Comparison of ENCODE assay signal across 11 cellular contexts in the genomic region with DNA sequence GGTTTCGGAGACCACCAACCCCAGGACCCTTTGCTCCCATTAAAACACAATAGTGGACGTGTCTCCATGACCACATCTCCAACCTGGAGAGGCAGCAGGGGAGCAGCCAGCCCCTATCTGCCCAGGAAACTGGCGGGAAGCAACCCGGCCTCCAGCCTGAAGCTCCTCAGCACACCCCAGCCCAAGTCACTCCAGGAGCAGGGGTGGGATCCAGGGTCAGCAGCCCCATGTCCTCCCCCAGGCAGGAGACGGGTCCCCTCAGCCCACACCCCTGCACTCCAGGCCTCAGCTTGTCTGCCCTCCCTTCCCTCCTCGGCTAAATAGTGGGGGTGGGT. TPM values are rescaled to one million over a fixed set of nuclear protein-coding genes. Genes with fewer than 3 reads are reported as not detected.
DNase-seq lines count a peak whose midpoint lies in the region; ATAC-seq and TF ChIP-seq lines count a peak whose summit lies in the region.
"Had no signal": no experiment of that assay in that cellular context is flagged by ENCODE, and none has a peak within 500 bp of the region (broad histone marks: within the 10 kb centered on the region; RNA-seq: fewer than 3 reads in every experiment).

No MANE protein-coding gene starts in this region.

- no peaks in the 10 kb centered on the region for H3K27me3 ChIP-seq in right lobe of liver

- H3K4me1 Mint-ChIP-seq in activated naive CD4-positive, alpha-beta T cell treated with anti-CD3 and anti-CD28 coated beads, Interleukin-2, amount 50 U/mL, for 24 hours = peaks cover 27% of the 10 kb centered on the region
- peaks cover 26% of the 10 kb centered on the region for H3K4me1 Mint-ChIP-seq in activated CD8-positive, alpha-beta T cell treated with anti-CD3 and anti-CD28 coated beads for 36 hours (ENCODE audit: low read depth)
- peaks cover 8% of the 10 kb centered on the region for H3K4me1 Mint-ChIP-seq in type B pancreatic cell (ENCODE audit: unreplicated experiment)

- intact Hi-C loops in activated CD8-positive, alpha-beta T cell treated with anti-CD3 and anti-CD28 coated beads for 36 hours (cut with micrococcal nuclease) = no loop called here
- intact Hi-C loops in right lobe of liver (cut with DNase I) = no loop called here

- H3K4me3 ChIP-seq in right lobe of liver = peak overlapping the region in 2 of 3 donors; percentile 12 to 29

- H3K27ac Mint-ChIP-seq in activated naive CD4-positive, alpha-beta T cell treated with anti-CD3 and anti-CD28 coated beads, Interleukin-2, amount 50 U/mL, for 24 hours = peak overlapping the region; percentile 6
- H3K27ac Mint-ChIP-seq in activated CD8-positive, alpha-beta T cell treated with anti-CD3 and anti-CD28 coated beads for 36 hours = peak overlapping the region; percentile 89
- peak overlapping the region; percentile 81 for H3K27ac Mint-ChIP-seq in type B pancreatic cell

- no peaks in the 10 kb centered on the region for H3K9me3 ChIP-seq in right lobe of liver

- DNase-seq in activated naive CD4-positive, alpha-beta T cell treated with Interleukin-2 at 50 U/mL for 16 hours = no peak
- no peak for DNase-seq in activated CD8-positive, alpha-beta T cell treated with anti-CD3 and anti-CD28 coated beads for 36 hours
- DNase-seq in right lobe of liver (no peak), type B pancreatic cell (ENCODE audit: extremely low spot score, unreplicated experiment) (no peak), middle frontal gyrus (ENCODE audit: extremely low spot score, low spot score) (no peak), kidney glomerular epithelial cell (lab: John Stamatoyannopoulos, UW) (no peak), anterior cingulate cortex (lab: John Stamatoyannopoulos, UW) (no peak)
- DNase-seq: AML-193, amniotic stem cell, NCI-H187 had no signal

- no peaks in the 10 kb centered on the region for H3K36me3 Mint-ChIP-seq in activated naive CD4-positive, alpha-beta T cell treated with anti-CD3 and anti-CD28 coated beads, Interleukin-2, amount 50 U/mL, for 24 hours
- H3K36me3 Mint-ChIP-seq in activated CD8-positive, alpha-beta T cell treated with anti-CD3 and anti-CD28 coated beads for 36 hours (ENCODE audit: low read depth) = peaks cover 7% of the 10 kb centered on the region
- H3K36me3 Mint-ChIP-seq in type B pancreatic cell = no peaks in the 10 kb centered on the region

- CTCF ChIA-PET in activated CD8-positive, alpha-beta T cell treated with anti-CD3 and anti-CD28 coated beads for 36 hours (lab: Charles Lee) = interaction anchor here (1.2 to 3.0 kb wide), 5 partner anchors 13 to 53 kb away, joined by 4 to 28 read pairs (median 6); no protein-coding TSS in a partner anchor

- TF ChIP-seq POLR2A in right lobe of liver (IDR thresholded peaks at IDR 0.05) = no peak

- H3K4me3 Mint-ChIP-seq in activated naive CD4-positive, alpha-beta T cell treated with anti-CD3 and anti-CD28 coated beads, Interleukin-2, amount 50 U/mL, for 24 hours = peak overlapping the region; percentile 86
- peak overlapping the region; percentile 92 for H3K4me3 Mint-ChIP-seq in activated CD8-positive, alpha-beta T cell treated with anti-CD3 and anti-CD28 coated beads for 36 hours
- peak overlapping the region; percentile 28 for H3K4me3 Mint-ChIP-seq in type B pancreatic cell

- no peaks in the 10 kb centered on the region for H3K27me3 Mint-ChIP-seq in activated naive CD4-positive, alpha-beta T cell treated with anti-CD3 and anti-CD28 coated beads, Interleukin-2, amount 50 U/mL, for 24 hours
- no peaks in the 10 kb centered on the region for H3K27me3 Mint-ChIP-seq in activated CD8-positive, alpha-beta T cell treated with anti-CD3 and anti-CD28 coated beads for 36 hours
- H3K27me3 Mint-ChIP-seq in type B pancreatic cell = peaks cover 3% of the 10 kb centered on the region

- peaks cover 0 to 8% (median 0%) of the 10 kb centered on the region in 4 donors for H3K36me3 ChIP-seq in right lobe of liver

- WGBS in right lobe of liver (ENCODE audit: insufficient coverage, low coverage, low lambda C conversion rate, missing lambda C conversion rate) = 82% methylated on average over 2 of the region's 6 CpGs

- H3K4me1 ChIP-seq in right lobe of liver = peaks cover 0 to 23% (median 8%) of the 10 kb centered on the region in 4 donors

- H3K27ac ChIP-seq in right lobe of liver = peak overlapping the region in 2 of 3 donors; percentile 13 to 55

- POLR2A ChIA-PET in activated CD8-positive, alpha-beta T cell treated with anti-CD3 and anti-CD28 coated beads for 36 hours (lab: Charles Lee) = interaction anchor here (1.3 to 6.1 kb wide), 4 partner anchors 9 to 49 kb away, joined by 3 to 46 read pairs (median 20); no protein-coding TSS in a partner anchor

- ATAC-seq in activated CD8-positive, alpha-beta T cell treated with anti-CD3 and anti-CD28 coated beads for 36 hours = no peak
- no peak for ATAC-seq in right lobe of liver

- H3K9me3 Mint-ChIP-seq in activated naive CD4-positive, alpha-beta T cell treated with anti-CD3 and anti-CD28 coated beads, Interleukin-2, amount 50 U/mL, for 24 hours = no peaks in the 10 kb centered on the region
- no peaks in the 10 kb centered on the region for H3K9me3 Mint-ChIP-seq in activated CD8-positive, alpha-beta T cell treated with anti-CD3 and anti-CD28 coated beads for 36 hours
- H3K9me3 Mint-ChIP-seq in type B pancreatic cell = no peaks in the 10 kb centered on the region

- TF ChIP-seq CTCF in activated CD8-positive, alpha-beta T cell treated with anti-CD3 and anti-CD28 coated beads for 36 hours (IDR thresholded peaks at IDR 0.05) = no peak
- TF ChIP-seq CTCF in right lobe of liver (IDR thresholded peaks at IDR 0.05) (no peak), type B pancreatic cell (conservative IDR thresholded peaks at IDR 0.05) (no peak)

RNA-seq across cellular contexts. Expression of a gene that starts 0.6 kb away (rescaled TPM):
- total RNA-seq in activated CD8-positive, alpha-beta T cell treated with anti-CD3 and anti-CD28 coated beads for 36 hours = 100 to 1,000 TPM; 106 to 115 TPM
- 1 to 10 TPM; 2.6 to 8.8 (median 5.2) TPM for total RNA-seq in right lobe of liver
- 6.2 and 7.1 TPM in 2 replicates for total RNA-seq in type B pancreatic cell (ENCODE audit: low replicate concordance)

RNA-seq across cellular contexts. Expression of a gene that starts 32.6 kb away (rescaled TPM):
- total RNA-seq in activated CD8-positive, alpha-beta T cell treated with anti-CD3 and anti-CD28 coated beads for 36 hours = 10 to 100 TPM; 54.1 to 57.5 TPM
- total RNA-seq in right lobe of liver (10 to 100 TPM; 19.6 to 30.0 (median 25.6) TPM), type B pancreatic cell (ENCODE audit: low replicate concordance) (57.9 and 58.6 TPM in 2 replicates)

RNA-seq across cellular contexts. Expression of a gene that starts 32.6 kb away (rescaled TPM):
- 10 to 100 TPM; 58.0 to 60.1 TPM for total RNA-seq in activated CD8-positive, alpha-beta T cell treated with anti-CD3 and anti-CD28 coated beads for 36 hours
- total RNA-seq in right lobe of liver = 10 to 100 TPM; 17.4 to 30.2 (median 25.9) TPM
- total RNA-seq in type B pancreatic cell (ENCODE audit: low replicate concordance) = 39.7 and 51.9 TPM in 2 replicates

RNA-seq across cellular contexts. Expression of a gene that starts 38.4 kb away (rescaled TPM):
- total RNA-seq in activated CD8-positive, alpha-beta T cell treated with anti-CD3 and anti-CD28 coated beads for 36 hours = under 1 TPM in 1 of 2 experiments, not detected in 1; 0.09 TPM
- total RNA-seq in right lobe of liver (under 1 TPM; 0.09 to 0.38 (median 0.19) TPM), type B pancreatic cell (ENCODE audit: low replicate concordance) (not detected in 2 replicates)

RNA-seq across cellular contexts. Expression of a gene that starts 46.0 kb away (rescaled TPM):
- not detected for total RNA-seq in activated CD8-positive, alpha-beta T cell treated with anti-CD3 and anti-CD28 coated beads for 36 hours
- total RNA-seq in right lobe of liver = not detected
- not detected in 2 replicates for total RNA-seq in type B pancreatic cell (ENCODE audit: low replicate concordance)

Comparison
In these comparisons a context has a peak if more than half of its experiments do, and no peak if none do; other contexts are left out.
1. H3K27ac Mint-ChIP-seq: peak in every context shown above with its lines; median percentile 89 in activated CD8-positive, alpha-beta T cell treated with anti-CD3 and anti-CD28 coated beads for 36 hours; 81 in type B pancreatic cell; 6 in activated naive CD4-positive, alpha-beta T cell treated with anti-CD3 and anti-CD28 coated beads, Interleukin-2, amount 50 U/mL, for 24 hours.
2. H3K4me3 Mint-ChIP-seq: peak in every context shown above with its lines; median percentile 92 in activated CD8-positive, alpha-beta T cell treated with anti-CD3 and anti-CD28 coated beads for 36 hours; 86 in activated naive CD4-positive, alpha-beta T cell treated with anti-CD3 and anti-CD28 coated beads, Interleukin-2, amount 50 U/mL, for 24 hours; 28 in type B pancreatic cell.
3. RNA of a gene that starts 0.6 kb away (total RNA-seq): 106 to 115 TPM in activated CD8-positive, alpha-beta T cell treated with anti-CD3 and anti-CD28 coated beads for 36 hours; 6.2 to 7.1 TPM in type B pancreatic cell and 2.6 to 8.8 TPM in right lobe of liver; every median in the first group is over 10 times any median in the second.